Comparison of ENCODE assay signal across 3 cellular contexts in the genomic region with DNA sequence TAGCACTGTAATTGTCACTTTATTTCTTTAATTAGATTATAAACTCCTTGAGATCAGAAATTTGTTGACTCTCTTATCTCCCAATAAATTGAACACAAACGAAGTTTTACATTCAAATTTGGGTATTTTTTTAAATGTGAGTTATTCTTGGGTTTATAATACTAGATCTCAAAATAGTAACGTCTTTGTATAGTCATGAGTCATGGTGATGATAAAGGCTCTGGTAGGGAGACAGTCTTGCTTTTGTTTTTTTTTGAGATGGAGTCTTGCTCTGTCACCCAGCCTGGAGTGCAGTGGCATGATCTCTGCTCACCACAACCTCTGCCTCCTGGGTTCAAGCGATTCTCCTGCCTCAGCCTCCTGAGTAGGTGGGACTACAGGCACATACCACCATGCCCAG. TPM values are rescaled to one million over a fixed set of nuclear protein-coding genes. Genes with fewer than 3 reads are reported as not detected.
"Had no signal": no experiment of that assay in that cellular context is flagged by ENCODE, and none has a peak within 500 bp of the region (broad histone marks: within the 10 kb centered on the region; RNA-seq: fewer than 3 reads in every experiment).

No MANE protein-coding gene starts in this region.

RNA-seq across cellular contexts. Expression of gene TUSC1, which starts 22.7 kb away (rescaled TPM):
- total RNA-seq: activated CD4-positive, alpha-beta memory T cell treated with anti-CD3 and anti-CD28 coated beads for 36 hours; chondrocyte; osteocyte had no signal
